21 cellular contexts compared by ENCODE assay signal in genomic region chr5:62569466-62569865, GRCh38. TPM values are rescaled to one million over a fixed set of nuclear protein-coding genes. Genes with fewer than 3 reads are reported as not detected.
DNase-seq lines count a peak whose midpoint lies in the region; ATAC-seq, FAIRE-seq and TF ChIP-seq lines count a peak whose summit lies in the region.
"Had no signal": no experiment of that assay in that cellular context is flagged by ENCODE, and none has a peak within 500 bp of the region (broad histone marks: within the 10 kb centered on the region; RNA-seq: fewer than 3 reads in every experiment).

No MANE protein-coding gene starts in this region.

- H3K4me1 ChIP-seq in keratinocyte (ENCODE audit: control insufficient read depth, extremely low read depth, insufficient read depth, low read length), result no peaks in the 10 kb centered on the region

- no peaks in the 10 kb centered on the region for H3K36me3 ChIP-seq in keratinocyte (ENCODE audit: control insufficient read depth in 2 of 2, extremely low read depth in 1 of 2, insufficient read depth in 2 of 2, low read length in 2 of 2)

- POLR2A ChIA-PET in activated CD4-positive, alpha-beta memory T cell treated with anti-CD3 and anti-CD28 coated beads for 36 hours (lab: Charles Lee), result no interaction called here

- H3K9me3 ChIP-seq in keratinocyte (ENCODE audit: control insufficient read depth, low read depth, low read length), result no peaks in the 10 kb centered on the region

- no peaks in the 10 kb centered on the region for H3K9me1 ChIP-seq in keratinocyte (ENCODE audit: control insufficient read depth, extremely low read depth, insufficient read depth, low read length)

- H3K79me2 ChIP-seq in keratinocyte (ENCODE audit: control insufficient read depth, insufficient read depth, low read length), result no peaks in the 10 kb centered on the region

- H4K20me1 ChIP-seq in keratinocyte (ENCODE audit: control insufficient read depth, extremely low read depth, insufficient read depth, low read length), result no peaks in the 10 kb centered on the region

- H3K4me2 ChIP-seq in keratinocyte (ENCODE audit: control insufficient read depth, extremely low read depth, insufficient read depth, low read depth, low read length), result no peak overlapping the region

- H3K4me1 Mint-ChIP-seq in nephron progenitor cell, result no peaks in the 10 kb centered on the region
- H3K4me1 Mint-ChIP-seq in activated CD4-positive, alpha-beta memory T cell treated with anti-CD3 and anti-CD28 coated beads for 36 hours (ENCODE audit: low read depth), result peaks cover 19% of the 10 kb centered on the region

- peaks cover 48% of the 10 kb centered on the region for H3K9me3 Mint-ChIP-seq in nephron progenitor cell
- peaks cover 34% of the 10 kb centered on the region for H3K9me3 Mint-ChIP-seq in activated CD4-positive, alpha-beta memory T cell treated with anti-CD3 and anti-CD28 coated beads for 36 hours

- dilution Hi-C loops in keratinocyte (cut with MboI; ENCODE audit: extremely low pct_ligation_motif_present, low sequenced_read_pairs), result no loop called here

- H3K27ac ChIP-seq in keratinocyte (ENCODE audit: control insufficient read depth, insufficient read depth, low read length), result no peak overlapping the region
- H3K27ac ChIP-seq: brain microvascular endothelial cell had no signal

- CTCF ChIA-PET in activated CD4-positive, alpha-beta memory T cell treated with anti-CD3 and anti-CD28 coated beads for 36 hours (lab: Charles Lee), result no interaction called here

- intact Hi-C loops in activated CD4-positive, alpha-beta memory T cell treated with anti-CD3 and anti-CD28 coated beads for 36 hours (cut with micrococcal nuclease), result loop anchor here (1.0 kb wide), 2 partner anchors 8 to 31 kb away; no protein-coding TSS in a partner anchor

- no peak overlapping the region for H2AFZ ChIP-seq in keratinocyte (ENCODE audit: control insufficient read depth, low read length)

- no peak overlapping the region for H3K4me3 Mint-ChIP-seq in nephron progenitor cell
- H3K4me3 Mint-ChIP-seq in activated CD4-positive, alpha-beta memory T cell treated with anti-CD3 and anti-CD28 coated beads for 36 hours, result no peak overlapping the region

- no peak overlapping the region for H3K4me3 ChIP-seq in keratinocyte (ENCODE audit: control insufficient read depth in 2 of 3, extremely low read depth in 1 of 3, insufficient read depth in 2 of 3, low read depth in 1 of 3, low read length in 3 of 3)
- H3K4me3 ChIP-seq: K562 had no signal

- FAIRE-seq in keratinocyte (lab: Jason Lieb, UNC) (peak; percentile 5), D721Med (lab: Jason Lieb, UNC) (no peak)
- FAIRE-seq: K562, urothelium cell line had no signal

- ATAC-seq in GM18858 (IDR thresholded peaks at IDR 0.05; ENCODE audit: unreplicated experiment), result peak; percentile 52
- ATAC-seq in HG02852 (IDR thresholded peaks at IDR 0.05; ENCODE audit: unreplicated experiment), result peak; percentile 57
- ATAC-seq: HCT116, K562, right cardiac atrium had no signal

- TF ChIP-seq CTCF in keratinocyte (optimal IDR thresholded peaks at IDR 0.05 in 1 of 3, IDR thresholded peaks at IDR 0.05 in 1 of 3, conservative IDR thresholded peaks at IDR 0.05 in 1 of 3; ENCODE audit: extremely low read depth in 1 of 3, insufficient read depth in 2 of 3, low read length in 3 of 3) (no peak), D721Med (IDR thresholded peaks at IDR 0.05; ENCODE audit: insufficient read depth, missing control alignments) (no peak), nephron progenitor cell (IDR thresholded peaks at IDR 0.05) (no peak)

- H3K27me3 Mint-ChIP-seq in nephron progenitor cell (ENCODE audit: low read depth, poor library complexity), result no peaks in the 10 kb centered on the region
- H3K27me3 Mint-ChIP-seq in activated CD4-positive, alpha-beta memory T cell treated with anti-CD3 and anti-CD28 coated beads for 36 hours, result no peaks in the 10 kb centered on the region

- no peaks in the 10 kb centered on the region for H3K27me3 ChIP-seq in keratinocyte (ENCODE audit: control insufficient read depth, extremely low read depth, insufficient read depth, low read length)
- H3K27me3 ChIP-seq: brain microvascular endothelial cell had no signal

- no peak overlapping the region for H3K9ac ChIP-seq in keratinocyte (ENCODE audit: control insufficient read depth, extremely low read depth, insufficient read depth, low read length)

- no peak overlapping the region for H3K27ac Mint-ChIP-seq in nephron progenitor cell
- no peak overlapping the region for H3K27ac Mint-ChIP-seq in activated CD4-positive, alpha-beta memory T cell treated with anti-CD3 and anti-CD28 coated beads for 36 hours

- peaks cover 57% of the 10 kb centered on the region for H3K36me3 Mint-ChIP-seq in nephron progenitor cell (ENCODE audit: low read depth)
- peaks cover 46% of the 10 kb centered on the region for H3K36me3 Mint-ChIP-seq in activated CD4-positive, alpha-beta memory T cell treated with anti-CD3 and anti-CD28 coated beads for 36 hours

- peak; percentile 21 for DNase-seq in astrocyte of the hippocampus (ENCODE audit: low read depth, low spot score)
- DNase-seq in keratinocyte (ENCODE audit: low read depth, low spot score), result no peak
- no peak for DNase-seq in NCI-H2107 treated with DMSO at 0.1 percent for 48 hours (lab: John Stamatoyannopoulos, UW; ENCODE audit: unreplicated experiment)
- no peak for DNase-seq in D721Med (ENCODE audit: insufficient read length, low spot score)
- no peak for DNase-seq in nephron progenitor cell
- no peak for DNase-seq in activated CD4-positive, alpha-beta memory T cell treated with anti-CD3 and anti-CD28 coated beads for 36 hours
- DNase-seq: activated naive CD4-positive, alpha-beta T cell treated with anti-CD3 and anti-CD28 coated beads, Interleukin-2, amount 50 U/mL, for 16 hours; brain microvascular endothelial cell; cortex of kidney; DMS79 treated with DMSO at 0.1 percent for 48 hours; hypothalamus; NCI-H146; NCI-H2171 treated with DMSO at 0.1 percent for 48 hours; NCI-H69; right cardiac atrium; substantia nigra had no signal

RNA-seq across cellular contexts. Expression of gene LRRC70, which starts 9.2 kb away (rescaled TPM):
- polyA plus RNA-seq in keratinocyte, result 0.21 to 0.34 TPM (median 0.22 TPM) in 3 replicates
- not detected for polyA plus RNA-seq in keratinocyte (2011; ENCODE audit: low read depth)
- 0.16 TPM in 1 of 2 replicates, not detected in the other for polyA plus RNA-seq in keratinocyte (2011; cell fraction: cytosol; rRNA removed)
- polyA plus RNA-seq in keratinocyte (2011; cell fraction: nucleus; rRNA removed), result 0.48 and 1.1 TPM in 2 replicates
- 0.13 and 0.45 TPM in 2 replicates for polyA plus RNA-seq in keratinocyte (2012; ENCODE audit: low replicate concordance)
- 0.99 to 3.1 TPM in 2 of 3 replicates, not detected in the other for polyA minus RNA-seq in keratinocyte
- polyA minus RNA-seq in keratinocyte (2011; cell fraction: cytosol; rRNA and poly(A)+ RNA removed), result not detected
- 2.7 and 6.4 TPM in 2 replicates for polyA minus RNA-seq in keratinocyte (2011; cell fraction: nucleus; rRNA and poly(A)+ RNA removed)
- total RNA-seq in activated CD4-positive, alpha-beta memory T cell treated with anti-CD3 and anti-CD28 coated beads for 36 hours, result under 1 TPM; 0.34 to 0.40 TPM
